Comparison of ENCODE assay signal across 24 cellular contexts in the genomic region with DNA sequence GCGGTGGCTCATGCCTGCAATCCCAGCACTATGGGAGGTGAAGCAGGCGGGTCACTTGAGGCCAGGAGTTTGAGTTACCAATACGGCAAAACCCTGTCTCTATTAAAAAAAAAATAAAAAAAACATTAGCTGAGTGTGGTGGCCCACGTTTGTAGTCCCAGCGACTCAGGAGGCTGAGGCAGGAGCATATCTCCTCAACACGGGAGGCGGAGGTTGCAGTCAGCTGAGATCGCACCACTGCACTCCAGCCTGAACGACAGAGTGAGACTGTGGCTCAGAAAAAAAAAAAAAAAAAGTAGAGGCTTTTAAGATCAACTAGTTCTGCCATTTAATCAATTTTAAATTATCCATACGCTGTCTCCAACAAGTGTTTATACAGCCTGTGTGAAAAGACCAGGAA.
"Had no signal": no experiment of that assay in that cellular context is flagged by ENCODE, and none has a peak within 500 bp of the region (broad histone marks: within the 10 kb centered on the region; RNA-seq: fewer than 3 reads in every experiment).

No MANE protein-coding gene starts in this region.

- FAIRE-seq: pancreas, small intestine, urothelium cell line had no signal

- H3K4me2 ChIP-seq: neural progenitor cell had no signal

- DNase-seq: naive thymus-derived CD4-positive, alpha-beta T cell; natural killer cell; pancreas; psoas muscle; right cardiac atrium; right lobe of liver; sigmoid colon; small intestine; stimulated activated CD4-positive, alpha-beta T cell treated with anti-CD3 and anti-CD28 coated beads, Interleukin-12 subunit alpha, Interleukin-12 subunit beta, amount 100 ng/mL, for 4 hours; stimulated activated CD4-positive, alpha-beta T cell treated with anti-CD3 and anti-CD28 coated beads, Interleukin-1b, Interleukin-23, amount 100 ng/mL, for 48 hours; stimulated activated CD4-positive, alpha-beta T cell treated with anti-CD3 and anti-CD28 coated beads, Interleukin-2, amount 100 ng/mL, for 48 hours; stimulated activated CD4-positive, alpha-beta T cell treated with anti-CD3 and anti-CD28 coated beads, Interleukin-4, amount 100 ng/mL, for 24 hours; stimulated activated naive B cell treated with anti-CD40 and anti-IgM and Interleukin-4, amounts not matched to agents 10 μg/mL and 1 μg/mL and 100 μg/mL, for 72 hours; stimulated activated naive CD4-positive, alpha-beta T cell treated with Interleukin-2 at 50 U/mL for 16 hours; stomach; thyroid gland; trophoblast cell had no signal

- H3K27me3 ChIP-seq: neural progenitor cell, pancreas, right lobe of liver, sigmoid colon, stomach, thyroid gland, tibial nerve, upper lobe of left lung, vagina had no signal

- H3K27ac ChIP-seq: neural progenitor cell, pancreas, psoas muscle, right lobe of liver, sigmoid colon, stomach, thoracic aorta, thyroid gland, tibial nerve, upper lobe of left lung, vagina had no signal

- H3K9ac ChIP-seq: neural progenitor cell had no signal

- ATAC-seq: naive thymus-derived CD4-positive, alpha-beta T cell; natural killer cell; pancreas; psoas muscle; right cardiac atrium; right lobe of liver; stimulated activated effector memory CD8-positive, alpha-beta T cell treated with anti-CD3 and anti-CD28 coated beads, Interleukin-12 subunit alpha, Interleukin-12 subunit beta, amount 100 ng/mL, for 72 hours; stimulated activated naive B cell treated with anti-CD40 and anti-IgM and Interleukin-4, amounts not matched to agents 10 μg/mL and 1 μg/mL and 100 μg/mL, for 72 hours had no signal

- H3K4me3 ChIP-seq: neural progenitor cell, pancreas, psoas muscle, right lobe of liver, sigmoid colon, stomach, thoracic aorta, thyroid gland, tibial nerve, upper lobe of left lung, vagina had no signal

- H3K9me3 ChIP-seq: pancreas, psoas muscle, right lobe of liver, sigmoid colon, thyroid gland, vagina had no signal

- H3K4me1 ChIP-seq: neural progenitor cell, pancreas, psoas muscle, sigmoid colon, stomach, thyroid gland, tibial nerve, upper lobe of left lung, vagina had no signal

- H3K36me3 ChIP-seq: neural progenitor cell, pancreas, right lobe of liver, sigmoid colon, stomach, thoracic aorta, thyroid gland, tibial nerve, upper lobe of left lung, vagina had no signal

- H2AFZ ChIP-seq: neural progenitor cell had no signal
